Comparison of ENCODE assay signal across 9 cellular contexts in genomic region chr14:64542839-64543207, GRCh38. TPM values are rescaled to one million over a fixed set of nuclear protein-coding genes. Genes with fewer than 3 reads are reported as not detected.
DNase-seq lines count a peak whose midpoint lies in the region; ATAC-seq and TF ChIP-seq lines count a peak whose summit lies in the region.
"Had no signal": no experiment of that assay in that cellular context is flagged by ENCODE, and none has a peak within 500 bp of the region (broad histone marks: within the 10 kb centered on the region; RNA-seq: fewer than 3 reads in every experiment).

No MANE protein-coding gene starts in this region.

- CTCF ChIA-PET in activated CD4-positive, alpha-beta memory T cell treated with anti-CD3 and anti-CD28 coated beads for 36 hours (lab: Charles Lee) = interaction anchor here (1.2 to 1.5 kb wide), 2 partner anchors 32 to 93 kb away, joined by 3 to 5 read pairs; no protein-coding TSS in a partner anchor

- H3K4me1 ChIP-seq in skeletal muscle satellite cell (ENCODE audit: control insufficient read depth, insufficient read depth, low read length) = peaks cover 19% of the 10 kb centered on the region

- no peak overlapping the region for H3K9ac ChIP-seq in skeletal muscle satellite cell (ENCODE audit: low read depth, low read length)

- H3K9me3 ChIP-seq in skeletal muscle satellite cell (replicated peaks; ENCODE audit: low read length) = peaks cover 12% of the 10 kb centered on the region

- H3K4me2 ChIP-seq in skeletal muscle satellite cell (ENCODE audit: low read length) = no peak overlapping the region

- TF ChIP-seq CTCF in foreskin fibroblast (IDR thresholded peaks at IDR 0.05; ENCODE audit: low read depth, low read length) = no peak

- peaks cover 9% of the 10 kb centered on the region for H3K9me3 Mint-ChIP-seq in activated CD4-positive, alpha-beta memory T cell treated with anti-CD3 and anti-CD28 coated beads for 36 hours

- no peak for ATAC-seq in GM18517 (IDR thresholded peaks at IDR 0.05; ENCODE audit: unreplicated experiment)

- POLR2A ChIA-PET in activated CD4-positive, alpha-beta memory T cell treated with anti-CD3 and anti-CD28 coated beads for 36 hours (lab: Charles Lee) = no interaction called here

- peaks cover 24% of the 10 kb centered on the region for H3K27me3 Mint-ChIP-seq in activated CD4-positive, alpha-beta memory T cell treated with anti-CD3 and anti-CD28 coated beads for 36 hours

- H3K36me3 ChIP-seq in H7 (replicated peaks; ENCODE audit: control insufficient read depth, insufficient read depth, low read length) (no peaks in the 10 kb centered on the region), skeletal muscle satellite cell (ENCODE audit: insufficient read depth, low read length) (no peaks in the 10 kb centered on the region)

- no peak overlapping the region for H3K27ac Mint-ChIP-seq in activated CD4-positive, alpha-beta memory T cell treated with anti-CD3 and anti-CD28 coated beads for 36 hours

- H3K4me3 ChIP-seq in H7 (ENCODE audit: insufficient read depth, low read depth, low read length) = peak overlapping the region; percentile 39; the same call in 1 of the 2 replicates
- H3K4me3 ChIP-seq in foreskin fibroblast (ENCODE audit: low read depth in 1 of 2, low read length in 2 of 2) = peak overlapping the region; percentile 62 to 75
- H3K4me3 ChIP-seq in skeletal muscle satellite cell (ENCODE audit: low read length) = peak overlapping the region; percentile 70

- intact Hi-C loops in activated CD4-positive, alpha-beta memory T cell treated with anti-CD3 and anti-CD28 coated beads for 36 hours (cut with micrococcal nuclease) = loop anchor here (5.0 kb wide), 3 partner anchors 159 to 901 kb away; partner anchors contain the start of genes PLEKHG3 and WDR89

- H3K36me3 Mint-ChIP-seq in activated CD4-positive, alpha-beta memory T cell treated with anti-CD3 and anti-CD28 coated beads for 36 hours = peaks cover 10% of the 10 kb centered on the region

- H3K4me1 Mint-ChIP-seq in activated CD4-positive, alpha-beta memory T cell treated with anti-CD3 and anti-CD28 coated beads for 36 hours (ENCODE audit: low read depth) = peaks cover 35% of the 10 kb centered on the region

- no peak for DNase-seq in H7
- no peak for DNase-seq in activated CD4-positive, alpha-beta memory T cell treated with anti-CD3 and anti-CD28 coated beads for 36 hours
- no peak for DNase-seq in foreskin fibroblast
- no peak for DNase-seq in stimulated activated CD4-positive, alpha-beta T cell treated with anti-CD3 and anti-CD28 coated beads, Interleukin-4, amount 100 ng/mL, for 24 hours
- DNase-seq in NCI-H1092 (lab: John Stamatoyannopoulos, UW) = no peak
- DNase-seq in HPDE6-E6E7 (ENCODE audit: extremely low spot score) = no peak
- DNase-seq: NCI-H146 had no signal

- H3K4me3 Mint-ChIP-seq in activated CD4-positive, alpha-beta memory T cell treated with anti-CD3 and anti-CD28 coated beads for 36 hours = peak overlapping the region; percentile 89

- H3K27me3 ChIP-seq in H7 (ENCODE audit: control insufficient read depth, insufficient read depth, low read length) = peaks cover 1% of the 10 kb centered on the region; the same call in 1 of the 2 replicates
- H3K27me3 ChIP-seq in skeletal muscle satellite cell (ENCODE audit: control insufficient read depth, insufficient read depth, low read length) = peaks cover 20% of the 10 kb centered on the region

RNA-seq across cellular contexts. Expression of gene HSPA2, which starts 2.3 kb away (rescaled TPM):
- total RNA-seq in H7 (2014; rRNA removed; shearing (Covaris generic)) = 14.1 and 21.4 TPM in 2 replicates
- total RNA-seq in activated CD4-positive, alpha-beta memory T cell treated with anti-CD3 and anti-CD28 coated beads for 36 hours = 1 to 10 TPM; 6.6 to 6.7 TPM
- 0.76 and 1.3 TPM in 2 replicates for total RNA-seq in skeletal muscle satellite cell (2012; rRNA removed)

RNA-seq across cellular contexts. Expression of gene PPP1R36, which starts 6.9 kb away (rescaled TPM):
- total RNA-seq in H7 (2014; rRNA removed; shearing (Covaris generic)) = 0.28 and 0.41 TPM in 2 replicates
- under 1 TPM; 0.19 to 0.31 TPM for total RNA-seq in activated CD4-positive, alpha-beta memory T cell treated with anti-CD3 and anti-CD28 coated beads for 36 hours
- total RNA-seq in skeletal muscle satellite cell (2012; rRNA removed) = 1.0 TPM in 1 of 2 replicates, not detected in the other

RNA-seq across cellular contexts. Expression of gene ZBTB1, which starts 38.3 kb away (rescaled TPM):
- 16.0 and 24.7 TPM in 2 replicates for total RNA-seq in H7 (2014; rRNA removed; shearing (Covaris generic))
- 10 to 100 TPM; 29.8 to 31.8 TPM for total RNA-seq in activated CD4-positive, alpha-beta memory T cell treated with anti-CD3 and anti-CD28 coated beads for 36 hours
- 37.6 and 39.8 TPM in 2 replicates for total RNA-seq in skeletal muscle satellite cell (2012; rRNA removed)

RNA-seq across cellular contexts. Expression of gene ZBTB25, which starts 39.2 kb away (rescaled TPM):
- 3.9 and 7.2 TPM in 2 replicates for total RNA-seq in H7 (2014; rRNA removed; shearing (Covaris generic))
- total RNA-seq in activated CD4-positive, alpha-beta memory T cell treated with anti-CD3 and anti-CD28 coated beads for 36 hours = 10 to 100 TPM; 24.2 to 27.5 TPM
- 7.0 and 7.4 TPM in 2 replicates for total RNA-seq in skeletal muscle satellite cell (2012; rRNA removed)
